Comparison of ENCODE assay signal across 12 cellular contexts in the genomic region with DNA sequence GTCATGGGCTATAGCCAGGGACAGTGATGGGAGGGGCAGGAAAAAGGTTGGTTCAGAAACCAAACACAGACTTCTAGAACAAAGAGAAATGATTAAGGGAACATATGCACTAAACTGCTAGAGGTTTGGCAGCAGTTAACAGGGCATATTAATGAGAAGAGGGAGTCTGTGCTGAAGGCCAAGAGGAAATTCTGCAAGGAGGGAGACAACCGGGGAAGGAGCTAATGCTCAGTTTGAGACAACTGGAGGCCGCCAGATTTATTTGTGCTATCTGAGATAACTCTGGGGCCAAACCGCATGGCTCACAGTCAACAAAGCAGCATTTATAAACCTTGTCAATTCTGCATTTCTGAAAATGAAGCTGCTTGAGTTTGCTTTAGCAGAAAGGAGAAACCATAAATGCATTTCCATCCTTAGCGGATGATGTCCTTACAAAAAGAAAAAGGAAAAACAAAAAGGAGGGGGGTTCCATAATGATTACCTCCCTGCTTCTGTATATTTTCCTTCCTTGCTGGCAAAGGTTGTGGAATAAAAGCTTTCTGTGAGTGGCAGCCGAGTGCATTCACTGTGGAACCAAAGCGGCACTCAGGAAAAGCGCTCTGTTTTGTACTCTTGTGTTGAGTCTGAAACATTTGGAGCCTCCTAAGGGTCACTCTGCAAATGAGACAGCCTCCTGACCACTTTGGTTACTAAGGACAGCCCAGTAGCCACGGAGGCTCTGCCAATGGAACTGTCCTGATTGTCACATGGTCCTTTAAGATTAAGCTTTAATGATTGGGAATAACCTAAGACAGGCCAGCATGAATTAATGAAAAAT.
A peak's percentile ranks its signal among the peaks of the same experiment; 100 is the strongest.
DNase-seq lines count a peak whose midpoint lies in the region; ATAC-seq and TF ChIP-seq lines count a peak whose summit lies in the region.
"Had no signal": no experiment of that assay in that cellular context is flagged by ENCODE, and none has a peak within 500 bp of the region (broad histone marks: within the 10 kb centered on the region; RNA-seq: fewer than 3 reads in every experiment).

No MANE protein-coding gene starts in this region.

- no peak overlapping the region for H3K18ac ChIP-seq in H9 (ENCODE audit: insufficient read length, low read depth, low read length)

- H3K23me2 ChIP-seq in H9 (ENCODE audit: insufficient read length, low read depth, low read length, poor library complexity, severe bottlenecking), result no peaks in the 10 kb centered on the region

- H3T11ph ChIP-seq in H9 (ENCODE audit: low read length), result no peak overlapping the region

- H3K9ac ChIP-seq in H9 (ENCODE audit: extremely low read depth, insufficient read length, low read length), result no peak overlapping the region

- H3K4me2 ChIP-seq in H9 (ENCODE audit: insufficient read depth, insufficient read length, low read length), result no peak overlapping the region

- DNase-seq in M059J (ENCODE audit: low read depth), result peak; percentile 67
- DNase-seq in left ventricle myocardium inferior, result no peak
- peak in 10 of 49 donors; percentile 10 to 40 (median 22) for DNase-seq in substantia nigra (lab: John Stamatoyannopoulos, UW)
- DNase-seq in H9, result no peak
- DNase-seq in BE2C, result no peak
- DNase-seq in ureter (ENCODE audit: low spot score), result no peak
- DNase-seq: body of pancreas, natural killer cell, NCI-H2171 treated with DMSO at 0.1 percent for 48 hours, RPMI8226 had no signal

- no peak for TF ChIP-seq CTCF in left ventricle myocardium inferior (IDR thresholded peaks at IDR 0.05; ENCODE audit: borderline replicate concordance)
- TF ChIP-seq CTCF in H9 (conservative IDR thresholded peaks at IDR 0.05), result no peak
- no peak for TF ChIP-seq CTCF in BE2C (IDR thresholded peaks at IDR 0.05; ENCODE audit: low read depth, low read length)

- no peak overlapping the region for H2BK120ac ChIP-seq in H9 (ENCODE audit: low read depth, low read length, poor library complexity, severe bottlenecking)

- H3K36me3 ChIP-seq in left ventricle myocardium inferior (peaks cover 4% of the 10 kb centered on the region), BE2C (no peaks in the 10 kb centered on the region)

- no peaks in the 10 kb centered on the region for H3K27me3 ChIP-seq in left ventricle myocardium inferior (ENCODE audit: low read depth)
- H3K27me3 ChIP-seq in H9 (ENCODE audit: insufficient read depth, low read length), result no peaks in the 10 kb centered on the region
- H3K27me3 ChIP-seq in BE2C, result no peaks in the 10 kb centered on the region
- H3K27me3 ChIP-seq: body of pancreas had no signal

- H3K4me3 Mint-ChIP-seq in H9, result no peak overlapping the region
- H3K4me3 Mint-ChIP-seq: natural killer cell had no signal

- H3K9me3 ChIP-seq in left ventricle myocardium inferior (replicated peaks), result no peaks in the 10 kb centered on the region
- no peaks in the 10 kb centered on the region for H3K9me3 ChIP-seq in H9 (ENCODE audit: control insufficient read depth, low read depth, low read length)
- H3K9me3 ChIP-seq in BE2C, result no peaks in the 10 kb centered on the region
- H3K9me3 ChIP-seq: body of pancreas had no signal

- no peaks in the 10 kb centered on the region for H3K79me2 ChIP-seq in H9 (ENCODE audit: insufficient read depth, low read length)

- H2AFZ ChIP-seq in H9 (ENCODE audit: low read length), result no peak overlapping the region

- H3K79me1 ChIP-seq in H9 (ENCODE audit: insufficient read depth, low read depth, low read length, poor library complexity, severe bottlenecking), result no peaks in the 10 kb centered on the region

- no peak overlapping the region for H2AK5ac ChIP-seq in H9 (ENCODE audit: insufficient read length, low read length)

- no peak overlapping the region for H3K14ac ChIP-seq in H9 (ENCODE audit: insufficient read depth, low read length)

- H3K4me1 ChIP-seq in left ventricle myocardium inferior (peaks cover 32% of the 10 kb centered on the region), H9 (ENCODE audit: insufficient read depth, low read length) (no peaks in the 10 kb centered on the region; the same call in 1 of the 2 replicates), BE2C (no peaks in the 10 kb centered on the region)

- H4K20me1 ChIP-seq in H9 (ENCODE audit: control insufficient read depth, insufficient read depth, insufficient read length), result no peaks in the 10 kb centered on the region

- no peak overlapping the region for H3K56ac ChIP-seq in H9 (ENCODE audit: insufficient read length, low read depth, low read length)

- no peaks in the 10 kb centered on the region for H3K9me3 Mint-ChIP-seq in H9
- H3K9me3 Mint-ChIP-seq: natural killer cell had no signal

- no peak overlapping the region for H2BK12ac ChIP-seq in H9 (ENCODE audit: insufficient read length, low read depth, low read length)

- no peak overlapping the region for H4K8ac ChIP-seq in H9 (replicated peaks; ENCODE audit: insufficient read length, low read depth, low read length)

- no peak overlapping the region for H3K4ac ChIP-seq in H9 (ENCODE audit: low read depth, low read length)

- no peaks in the 10 kb centered on the region for H3K27me3 Mint-ChIP-seq in H9 (ENCODE audit: low read depth)

- peaks cover 19 to 22% of the 10 kb centered on the region in 2 experiments for H3K4me1 Mint-ChIP-seq in H9

- no peak for ATAC-seq in HG03039 (IDR thresholded peaks at IDR 0.05; ENCODE audit: unreplicated experiment)
- ATAC-seq: body of pancreas, natural killer cell had no signal

- no CpG with 5 or more reads among the region's 8 CpGs for WGBS in H9 (ENCODE audit: extremely low coverage, insufficient read length, low lambda C conversion rate)

- H2BK5ac ChIP-seq in H9 (ENCODE audit: insufficient read length, low read length), result no peak overlapping the region

- no peak overlapping the region for H3K4me3 ChIP-seq in left ventricle myocardium inferior
- H3K4me3 ChIP-seq in BE2C (ENCODE audit: low read depth, low read length), result no peak overlapping the region
- H3K4me3 ChIP-seq: body of pancreas had no signal

- H3K23ac ChIP-seq in H9 (ENCODE audit: insufficient read length, low read depth, low read length), result no peak overlapping the region

- H2BK20ac ChIP-seq in H9 (ENCODE audit: low read depth, low read length, poor library complexity, severe bottlenecking), result no peak overlapping the region

- H4K5ac ChIP-seq in H9 (ENCODE audit: insufficient read length, low read depth, low read length), result no peak overlapping the region

- H3K36me3 Mint-ChIP-seq in H9 (ENCODE audit: insufficient read depth in 1 of 3, low read depth in 3 of 3), result no peaks in the 10 kb centered on the region
- H3K36me3 Mint-ChIP-seq: natural killer cell had no signal

- intact Hi-C loops in left ventricle myocardium inferior (cut with micrococcal nuclease), result no loop called here

- peak overlapping the region in 1 of 3 experiments; percentile 5; a peak in 1 of 7 replicates for H3K27ac Mint-ChIP-seq in H9
- H3K27ac Mint-ChIP-seq: natural killer cell had no signal

- no peak overlapping the region for H4K91ac ChIP-seq in H9 (ENCODE audit: insufficient read length, low read depth, low read length)

- H3K27ac ChIP-seq in angular gyrus (ENCODE audit: low read depth, low read length), result peak overlapping the region; percentile 81
- peak overlapping the region; percentile 52 for H3K27ac ChIP-seq in left ventricle myocardium inferior (replicated peaks)
- peak overlapping the region; percentile 91 for H3K27ac ChIP-seq in substantia nigra (ENCODE audit: low read depth, low read length, poor library complexity, severe bottlenecking)
- H3K27ac ChIP-seq in H9 (ENCODE audit: insufficient read length, low read depth, low read length), result no peak overlapping the region

- no peak overlapping the region for H2BK15ac ChIP-seq in H9 (ENCODE audit: low read depth, low read length)
